In the genomic region with DNA sequence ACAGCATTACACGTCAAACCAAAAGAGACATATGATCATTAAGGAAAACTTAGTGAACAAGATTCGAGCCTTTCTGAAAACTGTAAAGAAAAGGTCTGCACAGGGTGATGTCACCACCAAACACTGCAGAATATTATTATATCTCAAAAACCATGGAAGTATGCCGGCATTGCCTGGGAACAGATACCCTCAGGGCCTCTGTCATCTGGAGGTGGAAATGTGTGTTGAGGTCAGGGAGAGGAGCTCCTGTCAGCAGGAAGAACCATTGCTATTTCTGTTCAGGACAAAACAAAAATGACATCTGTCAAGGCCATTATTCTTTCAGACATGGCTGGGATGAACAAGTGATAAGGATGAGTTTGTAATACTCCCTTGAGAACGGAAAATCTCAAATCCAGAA, we compare ENCODE assay signal across 26 cellular contexts.
"Had no signal": no experiment of that assay in that cellular context is flagged by ENCODE, and none has a peak within 500 bp of the region (broad histone marks: within the 10 kb centered on the region; RNA-seq: fewer than 3 reads in every experiment).

No MANE protein-coding gene starts in this region.

- H3K4me2 ChIP-seq: KMS-11 had no signal

- H3K27ac ChIP-seq: breast epithelium, KMS-11, SK-N-MC, VCaP had no signal

- DNase-seq: activated CD4-positive, alpha-beta memory T cell treated with anti-CD3 and anti-CD28 coated beads, Interleukin-2, amount 10 ng/mL, durations not matched to agents 7 days and 5 days; activated CD4-positive, alpha-beta T cell treated with anti-CD3 and anti-CD28 coated beads, Interleukin-2, amount 10 ng/mL, durations not matched to agents 7 days and 5 days; activated CD4-positive, CD25-positive, alpha-beta regulatory T cell; activated gamma-delta T cell treated with Interleukin-2 at 50 U/mL for 16 hours; activated naive CD4-positive, alpha-beta T cell treated with anti-CD3 and anti-CD28 coated beads, Interleukin-2, amount 10 ng/mL, durations not matched to agents 7 days and 5 days; activated naive CD8-positive, alpha-beta T cell treated with anti-CD3 and anti-CD28 coated beads for 36 hours; activated T-cell treated with anti-CD3 and anti-CD28 coated beads for 4 hours; activated T-cell treated with anti-CD3 and anti-CD28 coated beads, Interleukin-2, amount 50 U/mL, for 72 hours; anterior cingulate cortex; caudate nucleus; MG63; MV-4-11; NCI-H1436; NCI-H1694 treated with DMSO at 0.1 percent for 48 hours; NCI-H2029 treated with DMSO at 0.1 percent for 48 hours; NCI-H69; PC-3; T-cell; T-helper 2 cell; T1000 had no signal

- H3K9ac ChIP-seq: KMS-11 had no signal

- H3K9me3 ChIP-seq: breast epithelium had no signal

- H3K4me3 ChIP-seq: breast epithelium, MG63, SK-N-MC had no signal

- ATAC-seq: activated T-cell treated with anti-CD3 and anti-CD28 coated beads, Interleukin-2, amount 50 U/mL, for 72 hours; PC-3; T-cell had no signal

- H3K27me3 ChIP-seq: breast epithelium had no signal

- H3K4me1 ChIP-seq: breast epithelium had no signal

- FAIRE-seq: RCC 7860, TTC549 had no signal

- H3K36me3 ChIP-seq: breast epithelium, MG63 had no signal
